ENCODE assay signal across 1 cellular context in genomic region chr5:4720831-4721230, GRCh38.
TF ChIP-seq lines count a peak whose summit lies in the region.

No MANE protein-coding gene starts in this region.

TF ChIP-seq in WTC11, 78 proteins besides CTCF, POLR2A, EP300 and RAD21 (continued from another document):
- no peak for TF ChIP-seq STAT6 (CRISPR knock-in tag; conservative IDR thresholded peaks at IDR 0.05; ENCODE audit: low read depth)
TF ChIP-seq in WTC11: peak in this region for 0.
